ENCODE assay signal across 8 cellular contexts in genomic region chr11:120337133-120337895, GRCh38. TPM values are rescaled to one million over a fixed set of nuclear protein-coding genes. Genes with fewer than 3 reads are reported as not detected.
DNase-seq lines count a peak whose midpoint lies in the region; TF ChIP-seq lines count a peak whose summit lies in the region.

No MANE protein-coding gene starts in this region.

- WGBS in mesenchymal stem cell, result under 1% methylated on average over 19 of the region's 21 CpGs
- 3 to 6% methylated on average over 5 to 21 of the region's 21 CpGs for WGBS in transverse colon (ENCODE audit: low coverage in 1 of 2), 2 donors

- H2BK120ac ChIP-seq in mesenchymal stem cell (ENCODE audit: low read depth, low read length), result no peak overlapping the region

- TF ChIP-seq CTCF in transverse colon (IDR thresholded peaks at IDR 0.05), result no peak

- in situ Hi-C loops in ACHN (cut with HindIII; ENCODE audit: low pct_ligation_motif_present, low pct_unique_long_range_greater_than_20kb, low sequenced_read_pairs), result no loop called here
- in situ Hi-C loops in transverse colon (cut with MboI; ENCODE audit: low pct_ligation_motif_present in 1 of 4, low pct_unique_long_range_greater_than_20kb in 1 of 4, low sequenced_read_pairs in 3 of 4), result loop anchor here in 1 of 4 donors (25.0 kb wide), 1 partner anchor 100 kb away; no protein-coding TSS in a partner anchor

- peak overlapping the region; percentile 47 for H4K91ac ChIP-seq in mesenchymal stem cell (ENCODE audit: low read length)

- H3K4ac ChIP-seq in mesenchymal stem cell (ENCODE audit: low read depth in 1 of 2, low read length in 2 of 2), result peak overlapping the region; percentile 77

- H3K9me3 ChIP-seq in duodenal mucosa (ENCODE audit: control insufficient read depth in 1 of 2, low read length in 2 of 2) (no peaks in the 10 kb centered on the region), mesenchymal stem cell (ENCODE audit: control insufficient read depth, low read length) (no peaks in the 10 kb centered on the region), transverse colon (no peaks in the 10 kb centered on the region)

- no peaks in the 10 kb centered on the region; the same call in 1 of the 2 replicates for H3K36me3 ChIP-seq in H7 (replicated peaks; ENCODE audit: control insufficient read depth, insufficient read depth, low read length)
- H3K36me3 ChIP-seq in duodenal mucosa (ENCODE audit: control insufficient read depth in 1 of 2, insufficient read depth in 2 of 2, low read length in 2 of 2), result no peaks in the 10 kb centered on the region
- H3K36me3 ChIP-seq in mesenchymal stem cell (ENCODE audit: control insufficient read depth in 1 of 2, insufficient read depth in 2 of 2, low read depth in 1 of 2, low read length in 2 of 2), result no peaks in the 10 kb centered on the region
- no peaks in the 10 kb centered on the region for H3K36me3 ChIP-seq in transverse colon

- H3K27me3 ChIP-seq in H7 (ENCODE audit: control insufficient read depth, insufficient read depth, low read length) (no peaks in the 10 kb centered on the region), duodenal mucosa (ENCODE audit: control insufficient read depth in 1 of 2, insufficient read depth in 2 of 2, low read length in 2 of 2) (peaks cover 0 to 4% of the 10 kb centered on the region in 2 donors), mesenchymal stem cell (ENCODE audit: control insufficient read depth in 1 of 2, insufficient read depth in 1 of 2, low read length in 2 of 2) (no peaks in the 10 kb centered on the region), transverse colon (no peaks in the 10 kb centered on the region)

- intact Hi-C loops in transverse colon (cut with DNase I; ENCODE audit: low total_unique reads), result no loop called here

- H2BK5ac ChIP-seq in mesenchymal stem cell (ENCODE audit: low read depth, low read length, poor library complexity, severe bottlenecking), result peak overlapping the region; percentile 99

- peak overlapping the region; percentile 90 to 91 for H3K9ac ChIP-seq in duodenal mucosa (ENCODE audit: low read depth in 1 of 2, low read length in 2 of 2)
- peak overlapping the region; percentile 95 for H3K9ac ChIP-seq in mesenchymal stem cell (ENCODE audit: low read length)

- H3K14ac ChIP-seq in mesenchymal stem cell (ENCODE audit: low read length in 2 of 2), result peak overlapping the region in 1 of 2 experiments; percentile 68

- H3K4me3 ChIP-seq in H7 (ENCODE audit: insufficient read depth, low read depth, low read length) (peak overlapping the region; percentile 89), duodenal mucosa (ENCODE audit: low read depth in 1 of 2, low read length in 2 of 2) (peak overlapping the region; percentile 91 to 99), mesenchymal stem cell (ENCODE audit: insufficient read depth in 1 of 2, low read depth in 1 of 2, low read length in 2 of 2) (peak overlapping the region; percentile 94 to 97), transverse colon (peak overlapping the region; percentile 72 to 99 (median 82))

- H3K4me2 ChIP-seq in mesenchymal stem cell (ENCODE audit: low read length, poor library complexity, severe bottlenecking), result peak overlapping the region; percentile 62

- peaks cover 31 to 32% of the 10 kb centered on the region in 2 donors for H3K4me1 ChIP-seq in duodenal mucosa (ENCODE audit: control insufficient read depth in 1 of 2, insufficient read depth in 2 of 2, low read length in 2 of 2)
- peaks cover 4% of the 10 kb centered on the region for H3K4me1 ChIP-seq in mesenchymal stem cell (ENCODE audit: control insufficient read depth, insufficient read depth, low read depth, low read length)
- peaks cover 8 to 53% (median 37%) of the 10 kb centered on the region in 4 donors for H3K4me1 ChIP-seq in transverse colon

- peak overlapping the region; percentile 16 for H2BK15ac ChIP-seq in mesenchymal stem cell (ENCODE audit: low read depth, poor library complexity, severe bottlenecking)

- no peak overlapping the region for H4K8ac ChIP-seq in mesenchymal stem cell (ENCODE audit: low read length)

- no peak overlapping the region for H2AFZ ChIP-seq in mesenchymal stem cell (ENCODE audit: low read depth, low read length)

- H3K27ac ChIP-seq in duodenal mucosa (ENCODE audit: low read depth, low read length) (peak overlapping the region; percentile 78), mesenchymal stem cell (ENCODE audit: low read length, poor library complexity, severe bottlenecking) (peak overlapping the region; percentile 88), transverse colon (peak overlapping the region; percentile 94 to 100 (median 98))

- no peak overlapping the region for H2AK5ac ChIP-seq in mesenchymal stem cell (ENCODE audit: low read length, severe bottlenecking)

- H3K18ac ChIP-seq in mesenchymal stem cell (ENCODE audit: low read depth in 1 of 2, low read length in 2 of 2), result peak overlapping the region; percentile 88 to 92

- H2BK12ac ChIP-seq in mesenchymal stem cell (ENCODE audit: low read length in 2 of 2), result peak overlapping the region in 1 of 2 experiments; percentile 29

- H3K79me1 ChIP-seq in mesenchymal stem cell (replicated peaks; ENCODE audit: low read length, poor library complexity, severe bottlenecking), result peaks cover 6% of the 10 kb centered on the region

- peak overlapping the region in 1 of 2 experiments; percentile 46 for H3K23ac ChIP-seq in mesenchymal stem cell (ENCODE audit: low read length in 2 of 2)

- TF ChIP-seq POLR2A in transverse colon (IDR thresholded peaks at IDR 0.05), result no peak

- TF ChIP-seq EP300 in transverse colon (IDR thresholded peaks at IDR 0.05; ENCODE audit: low read depth), result no peak

- DNase-seq in ACHN (peak; percentile 71), H7 (peak; percentile 42), SW480 (ENCODE audit: low spot score) (peak; percentile 53), mesenchymal stem cell (peak; percentile 61), transverse colon (peak; percentile 43), retina (no peak)
- DNase-seq in central memory CD4-positive, alpha-beta T cell, result no peak

RNA-seq across cellular contexts. Expression of gene ARHGEF12, which starts 1.1 kb away (rescaled TPM):
- 19.2 and 27.6 TPM in 2 replicates for total RNA-seq in H7 (2014; rRNA removed; shearing (Covaris generic))
- polyA plus RNA-seq in mesenchymal stem cell (2013, experiment 1 of 2), result 45.2 TPM
- 44.4 TPM for polyA plus RNA-seq in mesenchymal stem cell (2013, experiment 2 of 2)
- 100 to 1,000 TPM in 2 of 4 donors, 10 to 100 TPM in 2; 75.9 to 116 (median 94.3) TPM for total RNA-seq in transverse colon

RNA-seq across cellular contexts. Expression of gene TLCD5, which starts 12.2 kb away (rescaled TPM):
- total RNA-seq in H7 (2014; rRNA removed; shearing (Covaris generic)), result 14.3 and 17.7 TPM in 2 replicates
- polyA plus RNA-seq in mesenchymal stem cell (2013, experiment 1 of 2), result 8.5 TPM
- polyA plus RNA-seq in mesenchymal stem cell (2013, experiment 2 of 2), result 7.9 TPM
- total RNA-seq in transverse colon, result 1 to 10 TPM in 3 of 4 donors, not detected in 1; 1.3 to 9.4 (median 1.5) TPM

Comparison
In these comparisons a context has a peak if more than half of its experiments do, and no peak if none do; other contexts are left out.
1. DNase-seq: peak in ACHN (single experiment), H7 (single experiment), SW480 (single experiment), mesenchymal stem cell (single experiment) and transverse colon (single experiment); none in retina (single experiment) and central memory CD4-positive, alpha-beta T cell (single experiment).
2. Peak in every context shown above with its lines, with median percentiles within 50 percentile points of each other: H3K4me3 ChIP-seq and H3K27ac ChIP-seq.